Comparison of ENCODE assay signal across 11 cellular contexts in genomic region chr4:86482851-86483490, GRCh38.
DNase-seq lines count a peak whose midpoint lies in the region; ATAC-seq and TF ChIP-seq lines count a peak whose summit lies in the region.
"Had no signal": no experiment of that assay in that cellular context is flagged by ENCODE, and none has a peak within 500 bp of the region (broad histone marks: within the 10 kb centered on the region; RNA-seq: fewer than 3 reads in every experiment).

No MANE protein-coding gene starts in this region.

- no peaks in the 10 kb centered on the region for H3K9me3 ChIP-seq in HUES64 (ENCODE audit: insufficient read depth, low read depth, low read length)
- H3K9me3 ChIP-seq: neutrophil had no signal

- H3K4me3 Mint-ChIP-seq in activated CD4-positive, alpha-beta T cell treated with anti-CD3 and anti-CD28 coated beads, Interleukin-2, amount 10 ng/mL, durations not matched to agents 24 days and 14 days, result no peak overlapping the region
- H3K4me3 Mint-ChIP-seq: activated B cell treated with CpG ODN at 0.5 μM for 24 hours; stimulated activated effector memory CD8-positive, alpha-beta T cell treated with anti-CD3 and anti-CD28 coated beads, Interleukin-12 subunit alpha, Interleukin-12 subunit beta, amount 100 ng/mL, for 72 hours had no signal

- intact Hi-C loops in activated CD4-positive, alpha-beta T cell treated with anti-CD3 and anti-CD28 coated beads, Interleukin-2, amount 10 ng/mL, durations not matched to agents 24 days and 14 days (cut with micrococcal nuclease), result no loop called here

- H3K27me3 ChIP-seq in HUES64 (ENCODE audit: insufficient read depth, low read length), result no peaks in the 10 kb centered on the region
- H3K27me3 ChIP-seq: neutrophil had no signal

- no peaks in the 10 kb centered on the region for H3K36me3 ChIP-seq in HUES64 (ENCODE audit: insufficient read depth, low read length)
- H3K36me3 ChIP-seq: neutrophil had no signal

- in situ Hi-C loops in ACHN (cut with HindIII; ENCODE audit: low pct_ligation_motif_present, low pct_unique_long_range_greater_than_20kb, low sequenced_read_pairs), result no loop called here

- H3K9me3 Mint-ChIP-seq in activated CD4-positive, alpha-beta T cell treated with anti-CD3 and anti-CD28 coated beads, Interleukin-2, amount 10 ng/mL, durations not matched to agents 24 days and 14 days, result no peaks in the 10 kb centered on the region
- H3K9me3 Mint-ChIP-seq: activated B cell treated with CpG ODN at 0.5 μM for 24 hours; stimulated activated effector memory CD8-positive, alpha-beta T cell treated with anti-CD3 and anti-CD28 coated beads, Interleukin-12 subunit alpha, Interleukin-12 subunit beta, amount 100 ng/mL, for 72 hours had no signal

- H3K9ac ChIP-seq in HUES64 (ENCODE audit: low read depth, low read length), result peak overlapping the region; percentile 72

- H3K4me1 ChIP-seq in HUES64 (ENCODE audit: insufficient read depth, low read length), result peaks cover 50% of the 10 kb centered on the region

- DNase-seq in ACHN (peak; percentile 8), iPS DF 19.7 (ENCODE audit: low read depth, low spot score) (peak; percentile 95), mucosa of gallbladder (ENCODE audit: low spot score) (no peak)
- no peak for DNase-seq in activated CD8-positive, alpha-beta memory T cell treated with anti-CD3 and anti-CD28 coated beads, Interleukin-2, amount 50 U/mL, for 4 hours
- no peak for DNase-seq in activated CD4-positive, alpha-beta T cell treated with anti-CD3 and anti-CD28 coated beads, Interleukin-2, amount 10 ng/mL, durations not matched to agents 24 days and 14 days
- DNase-seq: activated B cell treated with CpG ODN at 0.5 μM for 24 hours had no signal

- H3K4me1 Mint-ChIP-seq in activated CD4-positive, alpha-beta T cell treated with anti-CD3 and anti-CD28 coated beads, Interleukin-2, amount 10 ng/mL, durations not matched to agents 24 days and 14 days, result peaks cover 5% of the 10 kb centered on the region
- H3K4me1 Mint-ChIP-seq: stimulated activated effector memory CD8-positive, alpha-beta T cell treated with anti-CD3 and anti-CD28 coated beads, Interleukin-12 subunit alpha, Interleukin-12 subunit beta, amount 100 ng/mL, for 72 hours had no signal

- ATAC-seq in SK-N-SH treated with all-trans-retinoic acid at 6 μM for 48 hours, result peak; percentile 65
- ATAC-seq in HG03159 (IDR thresholded peaks at IDR 0.05; ENCODE audit: unreplicated experiment), result no peak
- ATAC-seq: stimulated activated effector memory CD8-positive, alpha-beta T cell treated with anti-CD3 and anti-CD28 coated beads, Interleukin-12 subunit alpha, Interleukin-12 subunit beta, amount 100 ng/mL, for 72 hours had no signal

- H3K4me3 ChIP-seq in HUES64 (ENCODE audit: low read length), result peak overlapping the region; percentile 9; the same call in 1 of the 2 replicates

- no peaks in the 10 kb centered on the region for H3K36me3 Mint-ChIP-seq in activated CD4-positive, alpha-beta T cell treated with anti-CD3 and anti-CD28 coated beads, Interleukin-2, amount 10 ng/mL, durations not matched to agents 24 days and 14 days (ENCODE audit: low read depth)
- H3K36me3 Mint-ChIP-seq: stimulated activated effector memory CD8-positive, alpha-beta T cell treated with anti-CD3 and anti-CD28 coated beads, Interleukin-12 subunit alpha, Interleukin-12 subunit beta, amount 100 ng/mL, for 72 hours had no signal

- H3K27ac Mint-ChIP-seq in activated CD4-positive, alpha-beta T cell treated with anti-CD3 and anti-CD28 coated beads, Interleukin-2, amount 10 ng/mL, durations not matched to agents 24 days and 14 days, result no peak overlapping the region
- H3K27ac Mint-ChIP-seq: activated B cell treated with CpG ODN at 0.5 μM for 24 hours; stimulated activated effector memory CD8-positive, alpha-beta T cell treated with anti-CD3 and anti-CD28 coated beads, Interleukin-12 subunit alpha, Interleukin-12 subunit beta, amount 100 ng/mL, for 72 hours had no signal

- H3K27ac ChIP-seq in HUES64 (ENCODE audit: low read depth, low read length), result peak overlapping the region; percentile 95
- H3K27ac ChIP-seq: neutrophil had no signal

- H3K27me3 Mint-ChIP-seq in activated CD4-positive, alpha-beta T cell treated with anti-CD3 and anti-CD28 coated beads, Interleukin-2, amount 10 ng/mL, durations not matched to agents 24 days and 14 days, result peaks cover 13% of the 10 kb centered on the region
- H3K27me3 Mint-ChIP-seq: activated B cell treated with CpG ODN at 0.5 μM for 24 hours had no signal

- 0% methylated on average over 4 of the region's 5 CpGs for WGBS in HUES64

TF ChIP-seq in SK-N-SH treated with all-trans-retinoic acid at 6 μM for 48 hours, 23 proteins besides CTCF, POLR2A, EP300 and RAD21:
- TF ChIP-seq ZNF565 (CRISPR knock-in tag; conservative IDR thresholded peaks at IDR 0.05; ENCODE audit: low read depth) (no peak), ZNF70 (CRISPR knock-in tag; IDR thresholded peaks at IDR 0.05) (no peak), ZFP30 (CRISPR knock-in tag; IDR thresholded peaks at IDR 0.05) (no peak), GLIS3 (CRISPR knock-in tag; IDR thresholded peaks at IDR 0.05) (no peak), OSR1 (CRISPR knock-in tag; IDR thresholded peaks at IDR 0.05) (no peak), ZNF8 (CRISPR knock-in tag; IDR thresholded peaks at IDR 0.05) (no peak), ISL1 (CRISPR knock-in tag; IDR thresholded peaks at IDR 0.05) (no peak), TSHZ2 (CRISPR knock-in tag; IDR thresholded peaks at IDR 0.05) (no peak), POU6F1 (CRISPR knock-in tag; IDR thresholded peaks at IDR 0.05; ENCODE audit: borderline replicate concordance, low read depth) (no peak), CSDC2 (CRISPR knock-in tag; IDR thresholded peaks at IDR 0.05) (no peak), ZC3H10 (CRISPR knock-in tag; IDR thresholded peaks at IDR 0.05) (no peak), SNAI2 (CRISPR knock-in tag; IDR thresholded peaks at IDR 0.05) (no peak), CSRNP3 (CRISPR knock-in tag; IDR thresholded peaks at IDR 0.05) (no peak), BACH2 (CRISPR knock-in tag; IDR thresholded peaks at IDR 0.05; ENCODE audit: borderline replicate concordance) (no peak), TOX (CRISPR knock-in tag; IDR thresholded peaks at IDR 0.05; ENCODE audit: borderline replicate concordance) (no peak), ZFP3 (CRISPR knock-in tag; IDR thresholded peaks at IDR 0.05) (no peak), RARB (CRISPR knock-in tag; IDR thresholded peaks at IDR 0.05) (no peak), PPARA (CRISPR knock-in tag; IDR thresholded peaks at IDR 0.05; ENCODE audit: borderline replicate concordance) (no peak), ESRRG (CRISPR knock-in tag; IDR thresholded peaks at IDR 0.05) (no peak), ARNTL (CRISPR knock-in tag; IDR thresholded peaks at IDR 0.05; ENCODE audit: borderline replicate concordance, low read depth) (no peak)

Comparison
In these comparisons a context has a peak if more than half of its experiments do, and no peak if none do; other contexts are left out.
1. DNase-seq: peak in ACHN (single experiment) and iPS DF 19.7 (single experiment); none in activated CD8-positive, alpha-beta memory T cell treated with anti-CD3 and anti-CD28 coated beads, Interleukin-2, amount 50 U/mL, for 4 hours (single experiment), activated CD4-positive, alpha-beta T cell treated with anti-CD3 and anti-CD28 coated beads, Interleukin-2, amount 10 ng/mL, durations not matched to agents 24 days and 14 days (single experiment) and mucosa of gallbladder (single experiment).